Comparison of ENCODE assay signal across 8 cellular contexts in the genomic region with DNA sequence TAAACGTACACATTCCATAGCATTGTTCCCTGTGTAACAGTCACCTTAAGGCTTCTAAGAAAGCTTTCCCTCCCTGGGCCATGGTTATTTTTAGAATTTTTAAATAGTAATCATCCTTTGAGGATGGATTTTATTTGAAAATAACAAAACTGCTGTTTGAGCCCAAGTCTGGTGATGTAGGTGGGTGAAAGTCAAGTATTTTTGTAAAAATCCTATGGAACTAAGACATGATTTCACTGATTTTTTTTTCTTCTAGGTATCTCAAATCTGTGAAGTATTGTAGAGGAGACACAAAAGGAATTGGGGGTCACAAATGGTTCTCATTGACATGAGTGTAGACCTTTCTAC. TPM values are rescaled to one million over a fixed set of nuclear protein-coding genes. Genes with fewer than 3 reads are reported as not detected.
DNase-seq lines count a peak whose midpoint lies in the region; ATAC-seq, FAIRE-seq and TF ChIP-seq lines count a peak whose summit lies in the region.

No MANE protein-coding gene starts in this region.

- TF ChIP-seq POLR2A in right lobe of liver (IDR thresholded peaks at IDR 0.05) = no peak

- no peak for FAIRE-seq in RCC 7860 (lab: Jason Lieb, UNC)

- H3K4me3 ChIP-seq in right lobe of liver = peak overlapping the region in 2 of 3 donors; percentile 76 to 86
- peak overlapping the region; percentile 82 to 93 for H3K4me3 ChIP-seq in tibial artery

- no peaks in the 10 kb centered on the region for H3K9me3 Mint-ChIP-seq in activated T-cell treated with anti-CD3 and anti-CD28 coated beads, Interleukin-2, amount 50 U/mL, for 72 hours
- no peaks in the 10 kb centered on the region for H3K9me3 Mint-ChIP-seq in activated naive CD8-positive, alpha-beta T cell treated with anti-CD3 and anti-CD28 coated beads for 36 hours

- peak overlapping the region; percentile 95 for H3K27ac Mint-ChIP-seq in activated T-cell treated with anti-CD3 and anti-CD28 coated beads, Interleukin-2, amount 50 U/mL, for 72 hours
- H3K27ac Mint-ChIP-seq in activated naive CD8-positive, alpha-beta T cell treated with anti-CD3 and anti-CD28 coated beads for 36 hours = peak overlapping the region; percentile 88

- no peak for TF ChIP-seq CTCF in right lobe of liver (IDR thresholded peaks at IDR 0.05)
- no peak for TF ChIP-seq CTCF in tibial artery (IDR thresholded peaks at IDR 0.05)

- whole genome bisulfite sequencing in right lobe of liver (ENCODE audit: insufficient coverage, low coverage, low lambda C conversion rate, missing lambda C conversion rate) = 0% methylated on average over 1 of the region's 1 CpG

- intact Hi-C loops in right lobe of liver (cut with DNase I) = no loop called here
- intact Hi-C loops in tibial artery (cut with DNase I; ENCODE audit: low total_unique reads) = loop anchor here (5.0 to 10.0 kb wide), 5 partner anchors 169 to 529 kb away; partner anchors contain the start of genes ALKBH2, CORO1C and SSH1

- peak overlapping the region; percentile 95 to 96 for H3K4me3 Mint-ChIP-seq in activated T-cell treated with anti-CD3 and anti-CD28 coated beads, Interleukin-2, amount 50 U/mL, for 72 hours
- peak overlapping the region; percentile 100 for H3K4me3 Mint-ChIP-seq in activated naive CD8-positive, alpha-beta T cell treated with anti-CD3 and anti-CD28 coated beads for 36 hours

- H3K9me3 ChIP-seq in right lobe of liver (no peaks in the 10 kb centered on the region), tibial artery (no peaks in the 10 kb centered on the region)

- H3K4me1 ChIP-seq in right lobe of liver (peaks cover 0 to 40% (median 7%) of the 10 kb centered on the region in 4 donors), tibial artery (peaks cover 0 to 43% (median 32%) of the 10 kb centered on the region in 4 donors)

- H3K27me3 ChIP-seq in right lobe of liver (no peaks in the 10 kb centered on the region), tibial artery (no peaks in the 10 kb centered on the region)

- H3K36me3 ChIP-seq in right lobe of liver = peaks cover 0 to 39% (median 9%) of the 10 kb centered on the region in 4 donors
- peaks cover 33 to 47% (median 47%) of the 10 kb centered on the region in 3 donors for H3K36me3 ChIP-seq in tibial artery

- DNase-seq in activated T-cell treated with anti-CD3 and anti-CD28 coated beads, Interleukin-2, amount 50 U/mL, for 72 hours = no peak
- no peak for DNase-seq in activated T-cell treated with anti-CD3 and anti-CD28 coated beads for 4 hours
- DNase-seq in activated naive CD8-positive, alpha-beta T cell treated with anti-CD3 and anti-CD28 coated beads for 36 hours = no peak
- DNase-seq in right lobe of liver = no peak
- DNase-seq in tibial artery = no peak
- no peak for DNase-seq in NAMALWA (ENCODE audit: low spot score)
- no peak for DNase-seq in RCC 7860 (ENCODE audit: low spot score)

- no peak for ATAC-seq in activated T-cell treated with anti-CD3 and anti-CD28 coated beads, Interleukin-2, amount 50 U/mL, for 72 hours (replicated peaks in 1 of 2)
- ATAC-seq in right lobe of liver (no peak), HG03432 (IDR thresholded peaks at IDR 0.05; ENCODE audit: unreplicated experiment) (no peak)

- no peaks in the 10 kb centered on the region for H3K27me3 Mint-ChIP-seq in activated T-cell treated with anti-CD3 and anti-CD28 coated beads, Interleukin-2, amount 50 U/mL, for 72 hours (ENCODE audit: low read depth)
- H3K27me3 Mint-ChIP-seq in activated naive CD8-positive, alpha-beta T cell treated with anti-CD3 and anti-CD28 coated beads for 36 hours = no peaks in the 10 kb centered on the region

- H3K27ac ChIP-seq in right lobe of liver (no peak overlapping the region), tibial artery (peak overlapping the region in 1 of 2 donors; percentile 94)

- peaks cover 20 to 31% of the 10 kb centered on the region in 2 donors for H3K36me3 Mint-ChIP-seq in activated T-cell treated with anti-CD3 and anti-CD28 coated beads, Interleukin-2, amount 50 U/mL, for 72 hours (ENCODE audit: insufficient read depth in 2 of 2)
- peaks cover 43% of the 10 kb centered on the region for H3K36me3 Mint-ChIP-seq in activated naive CD8-positive, alpha-beta T cell treated with anti-CD3 and anti-CD28 coated beads for 36 hours

- peaks cover 64% of the 10 kb centered on the region for H3K4me1 Mint-ChIP-seq in activated T-cell treated with anti-CD3 and anti-CD28 coated beads, Interleukin-2, amount 50 U/mL, for 72 hours (ENCODE audit: low read depth)
- peaks cover 56% of the 10 kb centered on the region for H3K4me1 Mint-ChIP-seq in activated naive CD8-positive, alpha-beta T cell treated with anti-CD3 and anti-CD28 coated beads for 36 hours

RNA-seq across cellular contexts. Expression of gene ISCU, which starts 1.4 kb away (rescaled TPM):
- 100 to 1,000 TPM; 115 to 139 TPM for total RNA-seq in activated T-cell treated with anti-CD3 and anti-CD28 coated beads, Interleukin-2, amount 50 U/mL, for 72 hours
- total RNA-seq in activated naive CD8-positive, alpha-beta T cell treated with anti-CD3 and anti-CD28 coated beads for 36 hours = 10 to 100 TPM; 69.5 TPM
- 10 to 100 TPM; 36.7 to 81.8 (median 58.4) TPM for total RNA-seq in right lobe of liver

RNA-seq across cellular contexts. Expression of gene SART3, which starts 2.8 kb away (rescaled TPM):
- 10 to 100 TPM; 75.7 to 78.8 TPM for total RNA-seq in activated T-cell treated with anti-CD3 and anti-CD28 coated beads, Interleukin-2, amount 50 U/mL, for 72 hours
- total RNA-seq in activated naive CD8-positive, alpha-beta T cell treated with anti-CD3 and anti-CD28 coated beads for 36 hours = 10 to 100 TPM; 78.7 to 80.9 TPM
- total RNA-seq in right lobe of liver = 10 to 100 TPM; 13.2 to 28.4 (median 20.6) TPM

RNA-seq across cellular contexts. Expression of gene TMEM119, which starts 34.1 kb away (rescaled TPM):
- total RNA-seq in activated T-cell treated with anti-CD3 and anti-CD28 coated beads, Interleukin-2, amount 50 U/mL, for 72 hours = under 1 TPM; 0.65 to 0.74 TPM
- total RNA-seq in activated naive CD8-positive, alpha-beta T cell treated with anti-CD3 and anti-CD28 coated beads for 36 hours = under 1 TPM in 1 of 2 experiments, not detected in 1; 0.12 TPM
- total RNA-seq in right lobe of liver = under 1 TPM in 4 of 6 experiments, not detected in 2; 0.09 to 0.38 (median 0.22) TPM

RNA-seq across cellular contexts. Expression of gene FICD, which starts 48.7 kb away (rescaled TPM):
- 1 to 10 TPM; 4.0 to 7.7 TPM for total RNA-seq in activated T-cell treated with anti-CD3 and anti-CD28 coated beads, Interleukin-2, amount 50 U/mL, for 72 hours
- total RNA-seq in activated naive CD8-positive, alpha-beta T cell treated with anti-CD3 and anti-CD28 coated beads for 36 hours = 1 to 10 TPM; 4.2 to 4.3 TPM
- total RNA-seq in right lobe of liver = 1 to 10 TPM; 2.8 to 8.4 (median 5.6) TPM
